ENCODE assay signal across 21 cellular contexts in genomic region chr14:71714225-71714624, GRCh38.
DNase-seq lines count a peak whose midpoint lies in the region; ATAC-seq and TF ChIP-seq lines count a peak whose summit lies in the region.
"Had no signal": no experiment of that assay in that cellular context is flagged by ENCODE, and none has a peak within 500 bp of the region (broad histone marks: within the 10 kb centered on the region; RNA-seq: fewer than 3 reads in every experiment).

No MANE protein-coding gene starts in this region.

- H3K9me3 ChIP-seq in SJSA1 (replicated peaks) = no peaks in the 10 kb centered on the region
- H3K9me3 ChIP-seq: thyroid gland had no signal

- intact Hi-C loops in sciatic nerve (cut with DNase I) = no loop called here

- H3K27me3 ChIP-seq in SJSA1 (replicated peaks) = no peaks in the 10 kb centered on the region
- H3K27me3 ChIP-seq: thyroid gland had no signal

- H3K36me3 ChIP-seq in SJSA1 = peaks cover 12% of the 10 kb centered on the region

- peaks cover 41% of the 10 kb centered on the region for H3K4me1 ChIP-seq in SJSA1 (replicated peaks)

- H3K27ac ChIP-seq in SJSA1 = peak overlapping the region; percentile 67
- H3K27ac ChIP-seq: C4-2B, thyroid gland had no signal

- ATAC-seq in sciatic nerve (no peak), GM21390 (IDR thresholded peaks at IDR 0.05; ENCODE audit: unreplicated experiment) (no peak), omental fat pad (ENCODE audit: low FRiP score) (no peak)
- ATAC-seq: HCT116; left lobe of liver; naive thymus-derived CD4-positive, alpha-beta T cell had no signal

- TF ChIP-seq CTCF in fibroblast of mammary gland (conservative IDR thresholded peaks at IDR 0.05; ENCODE audit: control insufficient read depth, insufficient read depth, low read depth, low read length) = no peak
- TF ChIP-seq CTCF in omental fat pad (IDR thresholded peaks at IDR 0.05) = no peak

- peak; percentile 94 for DNase-seq in EL
- peak in 1 of 2 experiments; percentile 63 for DNase-seq in SJSA1 (ENCODE audit: low read depth in 1 of 2, low spot score in 2 of 2)
- DNase-seq in fibroblast of mammary gland (ENCODE audit: low read depth) = peak; percentile 91
- peak; percentile 75 for DNase-seq in skeletal muscle cell (ENCODE audit: low read depth)
- DNase-seq in sciatic nerve (ENCODE audit: low spot score) = no peak
- DNase-seq in omental fat pad (ENCODE audit: low spot score) = no peak
- no peak for DNase-seq in NCI-H510A treated with DMSO at 0.1 percent for 48 hours (lab: John Stamatoyannopoulos, UW)
- DNase-seq: activated CD4-positive, alpha-beta T cell treated with anti-CD3 and anti-CD28 coated beads for 4 hours; cerebellar nuclear complex; DMS53; hypothalamus; naive thymus-derived CD4-positive, alpha-beta T cell; NCI-H1092 treated with DMSO at 0.1 percent for 48 hours; NCI-H2171 treated with DMSO at 0.1 percent for 48 hours; stimulated activated CD4-positive, alpha-beta T cell treated with anti-CD3 and anti-CD28 coated beads, Interleukin-2, amount 100 ng/mL, for 48 hours; stimulated activated CD8-positive, alpha-beta memory T cell treated with anti-CD3 and anti-CD28 coated beads, Interleukin-4, amount 100 ng/mL, for 48 hours; thyroid gland had no signal

- H3K4me3 ChIP-seq in SJSA1 (no peak overlapping the region), fibroblast of mammary gland (ENCODE audit: control insufficient read depth, low read depth, low read length) (no peak overlapping the region), skeletal muscle cell (ENCODE audit: low read depth, low read length) (no peak overlapping the region)
- H3K4me3 ChIP-seq: thyroid gland had no signal

Comparison
In these comparisons a context has a peak if more than half of its experiments do, and no peak if none do; other contexts are left out.
1. DNase-seq: peak in EL (single experiment), fibroblast of mammary gland (single experiment) and skeletal muscle cell (single experiment); none in sciatic nerve (single experiment), omental fat pad (single experiment) and NCI-H510A treated with DMSO at 0.1 percent for 48 hours (single experiment).